Comparison of ENCODE assay signal across 1 cellular context in the genomic region with DNA sequence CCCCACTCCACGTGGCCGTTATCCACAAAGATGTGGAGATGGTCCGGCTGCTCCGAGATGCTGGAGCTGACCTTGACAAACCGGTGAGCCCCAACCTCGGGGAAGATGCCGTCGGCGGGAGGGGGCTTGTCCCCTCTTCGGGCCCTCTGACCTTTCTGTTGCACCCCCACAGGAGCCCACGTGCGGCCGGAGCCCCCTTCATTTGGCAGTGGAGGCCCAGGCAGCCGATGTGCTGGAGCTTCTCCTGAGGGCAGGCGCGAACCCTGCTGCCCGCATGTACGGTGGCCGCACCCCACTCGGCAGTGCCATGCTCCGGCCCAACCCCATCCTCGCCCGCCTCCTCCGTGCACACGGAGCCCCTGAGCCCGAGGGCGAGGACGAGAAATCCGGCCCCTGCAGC.
TF ChIP-seq lines count a peak whose summit lies in the region.

No MANE protein-coding gene starts in this region.

TF ChIP-seq in H1, 55 proteins besides CTCF, POLR2A, EP300 and RAD21:
- TF ChIP-seq TEAD4 (IDR thresholded peaks at IDR 0.05; ENCODE audit: low read depth, low read length) (no peak), CBX5 (IDR thresholded peaks at IDR 0.05; ENCODE audit: low read depth, low read length) (no peak), BACH1 (IDR thresholded peaks at IDR 0.05; ENCODE audit: low read length) (no peak), EZH2 (IDR thresholded peaks at IDR 0.05; ENCODE audit: low read depth, low read length, severe bottlenecking) (no peak), NRF1 (IDR thresholded peaks at IDR 0.05; ENCODE audit: low read depth, low read length) (no peak), NANOG (IDR thresholded peaks at IDR 0.05; ENCODE audit: insufficient read depth, low read depth, low read length, poor library complexity, severe bottlenecking) (no peak), SAP30 (IDR thresholded peaks at IDR 0.05; ENCODE audit: insufficient read depth, insufficient replicate concordance, low read length) (no peak), SP2 (IDR thresholded peaks at IDR 0.05; ENCODE audit: low read length) (no peak), FOSL1 (IDR thresholded peaks at IDR 0.05; ENCODE audit: insufficient read depth, low read depth, low read length) (no peak), HDAC2 (IDR thresholded peaks at IDR 0.05; ENCODE audit: borderline replicate concordance in 1 of 2, low read depth in 2 of 2, low read length in 2 of 2) (no peak), MAFK (IDR thresholded peaks at IDR 0.05; ENCODE audit: low read depth, low read length) (no peak), GTF2F1 (IDR thresholded peaks at IDR 0.05; ENCODE audit: borderline replicate concordance, low read depth, low read length) (no peak), TAF7 (optimal IDR thresholded peaks at IDR 0.05; ENCODE audit: borderline replicate concordance, low read depth, low read length) (no peak), SIN3A (conservative IDR thresholded peaks at IDR 0.05 in 1 of 2, IDR thresholded peaks at IDR 0.05 in 1 of 2; ENCODE audit: low read depth in 1 of 2, low read length in 2 of 2) (no peak)
